7 cellular contexts compared by ENCODE assay signal in the genomic region with DNA sequence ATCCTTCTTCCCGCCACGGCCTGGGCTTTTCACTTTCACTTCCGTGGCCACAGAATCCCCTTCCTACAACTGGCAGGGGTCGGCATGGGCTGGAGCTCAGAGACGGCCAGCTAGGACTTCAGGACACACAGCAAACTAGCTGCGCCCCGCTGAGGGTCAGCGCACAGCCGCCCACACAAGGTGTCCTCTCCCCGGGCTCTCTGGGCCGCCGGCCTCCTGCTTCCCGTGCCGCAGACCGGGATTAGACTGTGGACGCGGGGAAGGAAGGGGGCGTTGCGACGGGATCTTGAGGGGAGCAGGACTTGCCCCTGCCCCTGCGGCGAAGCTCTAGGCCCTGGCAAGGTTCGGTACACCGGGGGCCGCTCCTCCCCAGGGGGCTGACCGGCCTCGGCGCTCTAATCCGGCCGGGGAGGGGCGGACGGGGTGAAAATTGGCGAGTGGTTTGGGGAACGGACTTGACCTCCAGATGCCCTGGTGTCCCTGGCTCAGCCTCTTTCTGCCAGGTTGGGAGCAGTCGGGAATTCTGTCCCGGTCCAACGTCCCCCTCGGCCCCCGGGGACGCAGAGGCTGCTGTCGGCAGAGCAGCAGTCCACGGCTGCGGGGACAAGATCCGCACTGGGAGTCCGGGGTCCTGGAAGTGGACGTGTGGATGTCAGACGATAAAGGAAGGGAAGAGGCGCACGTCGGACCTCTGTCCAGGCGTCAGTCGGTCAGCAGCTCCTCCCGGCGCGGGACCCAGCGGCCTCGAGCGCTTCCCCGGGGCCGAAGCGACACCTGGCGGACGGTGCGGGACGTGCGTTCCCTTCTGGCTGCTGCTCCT. TPM values are rescaled to one million over a fixed set of nuclear protein-coding genes. Genes with fewer than 3 reads are reported as not detected.
DNase-seq lines count a peak whose midpoint lies in the region; TF ChIP-seq lines count a peak whose summit lies in the region.

No MANE protein-coding gene starts in this region.

- H3F3A ChIP-seq in neural progenitor cell (ENCODE audit: low read depth): peaks cover 28% of the 10 kb centered on the region

- H3K27ac Mint-ChIP-seq in neural progenitor cell: no peak overlapping the region
- no peak overlapping the region for H3K27ac Mint-ChIP-seq in stimulated activated naive CD8-positive, alpha-beta T cell treated with anti-CD3 and anti-CD28 coated beads, Interleukin-15, Interleukin-2, amounts not matched to agents 100 ng/mL and 50 ng/mL, for 24 hours

- H3K4me3 ChIP-seq in GM12875 (ENCODE audit: low read depth, low read length) (no peak overlapping the region), foreskin fibroblast (ENCODE audit: low read depth in 1 of 2, low read length in 2 of 2) (no peak overlapping the region), neural progenitor cell (peak overlapping the region; percentile 86)

- H3K27me3 Mint-ChIP-seq in neural progenitor cell (ENCODE audit: insufficient read depth, low read depth): peaks cover 26% of the 10 kb centered on the region
- H3K27me3 Mint-ChIP-seq in stimulated activated naive CD8-positive, alpha-beta T cell treated with anti-CD3 and anti-CD28 coated beads, Interleukin-15, Interleukin-2, amounts not matched to agents 100 ng/mL and 50 ng/mL, for 24 hours: peaks cover 66% of the 10 kb centered on the region

- H3K27me3 ChIP-seq in neural progenitor cell: peaks cover 91% of the 10 kb centered on the region

- H3K4me2 ChIP-seq in neural progenitor cell: peak overlapping the region; percentile 84

- H3K4me1 ChIP-seq in neural progenitor cell: peaks cover 30% of the 10 kb centered on the region

- no peaks in the 10 kb centered on the region for H3K36me3 ChIP-seq in neural progenitor cell

- H3K36me3 Mint-ChIP-seq in neural progenitor cell: no peaks in the 10 kb centered on the region
- H3K36me3 Mint-ChIP-seq in stimulated activated naive CD8-positive, alpha-beta T cell treated with anti-CD3 and anti-CD28 coated beads, Interleukin-15, Interleukin-2, amounts not matched to agents 100 ng/mL and 50 ng/mL, for 24 hours (ENCODE audit: low read depth): no peaks in the 10 kb centered on the region

- peak overlapping the region; percentile 87 for H3K4me3 Mint-ChIP-seq in neural progenitor cell
- H3K4me3 Mint-ChIP-seq in stimulated activated naive CD8-positive, alpha-beta T cell treated with anti-CD3 and anti-CD28 coated beads, Interleukin-15, Interleukin-2, amounts not matched to agents 100 ng/mL and 50 ng/mL, for 24 hours: peak overlapping the region; percentile 70

- H3K79me2 ChIP-seq in neural progenitor cell (ENCODE audit: low read depth): peaks cover 5% of the 10 kb centered on the region

- peaks cover 38% of the 10 kb centered on the region for H4K20me1 ChIP-seq in neural progenitor cell (ENCODE audit: low read depth)

- no peaks in the 10 kb centered on the region for H3K9me3 Mint-ChIP-seq in neural progenitor cell
- no peaks in the 10 kb centered on the region for H3K9me3 Mint-ChIP-seq in stimulated activated naive CD8-positive, alpha-beta T cell treated with anti-CD3 and anti-CD28 coated beads, Interleukin-15, Interleukin-2, amounts not matched to agents 100 ng/mL and 50 ng/mL, for 24 hours

- H3K9ac ChIP-seq in neural progenitor cell: no peak overlapping the region

- no peak overlapping the region for H3K27ac ChIP-seq in neural progenitor cell

- DNase-seq in HT-29 (ENCODE audit: low spot score) (peak; percentile 79), RPMI8226 (peak; percentile 72), activated gamma-delta T cell (lab: John Stamatoyannopoulos, UW) (peak; percentile 48), foreskin fibroblast (peak; percentile 70 to 91), neural progenitor cell (ENCODE audit: low spot score) (peak; percentile 93)

- no peaks in the 10 kb centered on the region for H3K9me3 ChIP-seq in neural progenitor cell (ENCODE audit: low read depth)

- H2AFZ ChIP-seq in neural progenitor cell (replicated peaks): no peak overlapping the region

- TF ChIP-seq CTCF in GM12875 (IDR thresholded peaks at IDR 0.05; ENCODE audit: borderline replicate concordance, insufficient read depth, low read depth, low read length): peak; percentile 97
- peak; percentile 93 for TF ChIP-seq CTCF in foreskin fibroblast (IDR thresholded peaks at IDR 0.05; ENCODE audit: low read depth, low read length)
- TF ChIP-seq CTCF in neural progenitor cell (IDR thresholded peaks at IDR 0.05): peak; percentile 82

- H3K4me1 Mint-ChIP-seq in neural progenitor cell: peaks cover 52% of the 10 kb centered on the region
- peaks cover 28% of the 10 kb centered on the region for H3K4me1 Mint-ChIP-seq in stimulated activated naive CD8-positive, alpha-beta T cell treated with anti-CD3 and anti-CD28 coated beads, Interleukin-15, Interleukin-2, amounts not matched to agents 100 ng/mL and 50 ng/mL, for 24 hours (ENCODE audit: low read depth)

RNA-seq across cellular contexts. Expression of a gene that starts 1.8 kb away (rescaled TPM):
- not detected in 2 replicates for total RNA-seq in HT-29 (2014; rRNA removed; shearing (Covaris generic))
- 8.6 and 37.2 TPM in 2 replicates for total RNA-seq in neural progenitor cell (ENCODE audit: low replicate concordance)

RNA-seq across cellular contexts. Expression of a gene that starts 20.6 kb away (rescaled TPM):
- total RNA-seq in HT-29 (2014; rRNA removed; shearing (Covaris generic)): 48.7 and 67.6 TPM in 2 replicates
- 17.4 and 40.1 TPM in 2 replicates for total RNA-seq in neural progenitor cell (ENCODE audit: low replicate concordance)

RNA-seq across cellular contexts. Expression of a gene that starts 29.0 kb away (rescaled TPM):
- total RNA-seq in HT-29 (2014; rRNA removed; shearing (Covaris generic)): 72.7 and 98.1 TPM in 2 replicates
- 45.6 and 98.3 TPM in 2 replicates for total RNA-seq in neural progenitor cell (ENCODE audit: low replicate concordance)

RNA-seq across cellular contexts. Expression of a gene that starts 37.6 kb away (rescaled TPM):
- total RNA-seq in HT-29 (2014; rRNA removed; shearing (Covaris generic)): not detected in 2 replicates
- total RNA-seq in neural progenitor cell (ENCODE audit: low replicate concordance): 4.7 and 5.3 TPM in 2 replicates

RNA-seq across cellular contexts. Expression of a gene that starts 46.3 kb away (rescaled TPM):
- total RNA-seq in HT-29 (2014; rRNA removed; shearing (Covaris generic)): 239 and 269 TPM in 2 replicates
- total RNA-seq in neural progenitor cell (ENCODE audit: low replicate concordance): 37.8 and 108 TPM in 2 replicates
